In the genomic region with DNA sequence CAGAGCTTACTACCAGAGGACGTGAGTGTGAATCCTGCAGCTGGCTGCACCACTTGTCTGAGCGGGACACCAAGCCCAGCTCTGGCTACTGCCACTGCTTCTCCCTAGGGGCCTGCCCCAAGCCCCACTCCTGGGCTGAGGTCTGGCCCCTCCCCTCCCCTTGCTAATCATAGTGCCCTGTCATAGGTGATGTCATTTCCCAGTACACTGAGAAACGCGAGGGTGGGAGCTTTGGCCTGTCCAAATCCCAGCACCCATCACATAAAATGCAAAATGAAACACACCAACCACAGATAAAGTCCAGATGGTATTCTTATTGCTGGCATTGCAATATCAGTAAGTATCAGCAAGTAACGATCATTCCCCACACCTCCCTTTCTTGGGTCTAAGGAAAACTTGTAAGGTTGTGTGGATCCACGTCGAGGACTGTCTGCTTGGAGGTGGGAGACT, we compare ENCODE assay signal across 10 cellular contexts.
DNase-seq lines count a peak whose midpoint lies in the region; ATAC-seq and TF ChIP-seq lines count a peak whose summit lies in the region.
"Had no signal": no experiment of that assay in that cellular context is flagged by ENCODE, and none has a peak within 500 bp of the region (broad histone marks: within the 10 kb centered on the region; RNA-seq: fewer than 3 reads in every experiment).

No MANE protein-coding gene starts in this region.

- no peak overlapping the region for H3K4me3 ChIP-seq in lung
- H3K4me3 ChIP-seq: right lobe of liver had no signal

- H3K27ac ChIP-seq in lung (ENCODE audit: low read depth in 1 of 2, low read length in 1 of 2), result peak overlapping the region in 1 of 2 donors; percentile 40
- H3K27ac ChIP-seq: right lobe of liver had no signal

- DNase-seq in EH (ENCODE audit: low read depth) (peak; percentile 53), lung (ENCODE audit: low spot score) (no peak), occipital lobe (lab: John Stamatoyannopoulos, UW) (no peak), DMS79 (lab: John Stamatoyannopoulos, UW) (no peak), NCI-H446 treated with DMSO at 0.1 percent for 48 hours (lab: John Stamatoyannopoulos, UW) (no peak), midbrain (lab: John Stamatoyannopoulos, UW) (no peak)
- no peak for DNase-seq in activated T-helper 1 cell treated with anti-CD3 and anti-CD28 coated beads, Interleukin-12 subunit alpha, Interleukin-12 subunit beta, Interleukin-2, Interleukin-4 antibody, amounts not matched to agents 30 ng/mL and 10 ng/mL and 1 ng/mL, durations not matched to agents 14 hours and 24 hours and 36 hours (ENCODE audit: low spot score)
- DNase-seq: NCI-H226 had no signal

- intact Hi-C loops in activated T-helper 1 cell treated with anti-CD3 and anti-CD28 coated beads, Interleukin-12 subunit alpha, Interleukin-12 subunit beta, Interleukin-2, Interleukin-4 antibody, amounts not matched to agents 30 ng/mL and 10 ng/mL and 1 ng/mL, durations not matched to agents 14 hours and 24 hours and 36 hours (cut with micrococcal nuclease), result no loop called here

- peak overlapping the region; percentile 78 for H3K27ac Mint-ChIP-seq in activated T-helper 1 cell treated with anti-CD3 and anti-CD28 coated beads, Interleukin-12 subunit alpha, Interleukin-12 subunit beta, Interleukin-2, Interleukin-4 antibody, amounts not matched to agents 30 ng/mL and 10 ng/mL and 1 ng/mL, durations not matched to agents 14 hours and 24 hours and 36 hours

- no peaks in the 10 kb centered on the region for H3K36me3 ChIP-seq in lung (ENCODE audit: control insufficient read depth in 2 of 2, insufficient read depth in 2 of 2, low read length in 2 of 2)
- H3K36me3 ChIP-seq: right lobe of liver had no signal

- H3K27me3 Mint-ChIP-seq in activated T-helper 1 cell treated with anti-CD3 and anti-CD28 coated beads, Interleukin-12 subunit alpha, Interleukin-12 subunit beta, Interleukin-2, Interleukin-4 antibody, amounts not matched to agents 30 ng/mL and 10 ng/mL and 1 ng/mL, durations not matched to agents 14 hours and 24 hours and 36 hours (ENCODE audit: insufficient read depth), result no peaks in the 10 kb centered on the region

- ATAC-seq in GM21447 (IDR thresholded peaks at IDR 0.05; ENCODE audit: unreplicated experiment), result peak; percentile 29
- ATAC-seq in lung (ENCODE audit: insufficient read depth, low FRiP score), result peak; percentile 37

- H3K4me3 Mint-ChIP-seq in activated T-helper 1 cell treated with anti-CD3 and anti-CD28 coated beads, Interleukin-12 subunit alpha, Interleukin-12 subunit beta, Interleukin-2, Interleukin-4 antibody, amounts not matched to agents 30 ng/mL and 10 ng/mL and 1 ng/mL, durations not matched to agents 14 hours and 24 hours and 36 hours, result no peak overlapping the region

- H3K4me1 ChIP-seq in lung (ENCODE audit: control insufficient read depth in 2 of 2, insufficient read depth in 2 of 2, low read length in 2 of 2), result peaks cover 3 to 7% of the 10 kb centered on the region in 2 donors

- peaks cover 4% of the 10 kb centered on the region for H3K36me3 Mint-ChIP-seq in activated T-helper 1 cell treated with anti-CD3 and anti-CD28 coated beads, Interleukin-12 subunit alpha, Interleukin-12 subunit beta, Interleukin-2, Interleukin-4 antibody, amounts not matched to agents 30 ng/mL and 10 ng/mL and 1 ng/mL, durations not matched to agents 14 hours and 24 hours and 36 hours (ENCODE audit: low read depth)

- peaks cover 5% of the 10 kb centered on the region for H3K9me3 Mint-ChIP-seq in activated T-helper 1 cell treated with anti-CD3 and anti-CD28 coated beads, Interleukin-12 subunit alpha, Interleukin-12 subunit beta, Interleukin-2, Interleukin-4 antibody, amounts not matched to agents 30 ng/mL and 10 ng/mL and 1 ng/mL, durations not matched to agents 14 hours and 24 hours and 36 hours

- no peaks in the 10 kb centered on the region for H3K27me3 ChIP-seq in lung (ENCODE audit: control insufficient read depth, insufficient read depth)
- H3K27me3 ChIP-seq: right lobe of liver had no signal

- TF ChIP-seq CTCF in lung (IDR thresholded peaks at IDR 0.05; ENCODE audit: control extremely low read depth, extremely low read depth), result no peak

- H3K9me3 ChIP-seq in lung (ENCODE audit: control insufficient read depth in 2 of 2, insufficient read depth in 1 of 2, low read length in 1 of 2), result peaks cover 0 to 1% of the 10 kb centered on the region in 2 donors
- H3K9me3 ChIP-seq: right lobe of liver had no signal

- peaks cover 49% of the 10 kb centered on the region for H3K4me1 Mint-ChIP-seq in activated T-helper 1 cell treated with anti-CD3 and anti-CD28 coated beads, Interleukin-12 subunit alpha, Interleukin-12 subunit beta, Interleukin-2, Interleukin-4 antibody, amounts not matched to agents 30 ng/mL and 10 ng/mL and 1 ng/mL, durations not matched to agents 14 hours and 24 hours and 36 hours (ENCODE audit: low read depth)

- WGBS in lung, 2 donors, result 72 to 73% methylated on average over 7 of the region's 7 CpGs
